11 cellular contexts compared by ENCODE assay signal in the genomic region with DNA sequence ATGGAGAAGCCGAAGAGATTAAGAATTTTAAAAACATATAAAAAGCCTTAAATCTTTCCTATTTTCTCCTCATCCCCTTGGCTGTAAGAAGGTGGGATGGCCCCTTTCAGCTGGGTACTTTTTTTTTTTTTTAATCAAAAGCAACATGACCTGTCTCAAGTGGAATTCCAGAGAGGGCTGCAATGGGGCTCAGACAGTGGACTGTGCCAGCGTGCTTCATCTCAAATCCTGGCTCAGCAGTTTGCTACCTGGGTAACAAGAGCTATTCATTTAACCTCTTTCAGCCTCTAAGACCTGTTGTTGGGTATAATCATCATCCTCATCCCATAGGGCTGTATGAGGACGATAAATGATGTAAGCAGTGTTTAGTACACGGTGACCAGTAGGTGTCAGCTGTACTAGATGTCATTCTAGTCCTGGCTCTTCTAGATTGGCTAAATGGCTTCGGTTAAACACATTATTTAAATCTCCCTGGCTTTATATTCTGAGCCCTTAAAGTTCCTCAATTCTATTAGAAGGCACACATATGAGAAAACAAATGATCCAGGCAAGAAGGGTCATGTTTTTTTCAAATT. TPM values are rescaled to one million over a fixed set of nuclear protein-coding genes. Genes with fewer than 3 reads are reported as not detected.
A peak's percentile ranks its signal among the peaks of the same experiment; 100 is the strongest.
DNase-seq lines count a peak whose midpoint lies in the region; ATAC-seq, FAIRE-seq and TF ChIP-seq lines count a peak whose summit lies in the region.
"Had no signal": no experiment of that assay in that cellular context is flagged by ENCODE, and none has a peak within 500 bp of the region (broad histone marks: within the 10 kb centered on the region; RNA-seq: fewer than 3 reads in every experiment).

No MANE protein-coding gene starts in this region.

- no peak overlapping the region for H3K23ac ChIP-seq in IMR-90 (ENCODE audit: low read depth, low read length)

- POLR2A ChIA-PET in activated CD4-positive, alpha-beta T cell treated with anti-CD3 and anti-CD28 coated beads for 36 hours (lab: Charles Lee), result no interaction called here
- POLR2A ChIA-PET in IMR-90 (lab: Charles Lee; ENCODE audit: unreplicated experiment) (no interaction called here), GM12878 (lab: Charles Lee) (no interaction called here)

- H4K91ac ChIP-seq in IMR-90 (ENCODE audit: insufficient read depth, low read depth, low read length), result no peak overlapping the region

- H3K4me2 ChIP-seq in IMR-90 (ENCODE audit: low read depth, low read length) (no peak overlapping the region), GM12878 (ENCODE audit: control insufficient read depth, insufficient read depth) (no peak overlapping the region), parathyroid adenoma (ENCODE audit: low read length) (no peak overlapping the region)

- H3K36me3 ChIP-seq in IMR-90 (ENCODE audit: control insufficient read depth, insufficient read depth, low read length), result no peaks in the 10 kb centered on the region
- no peaks in the 10 kb centered on the region for H3K36me3 ChIP-seq in GM12878 (ENCODE audit: control insufficient read depth in 2 of 2, insufficient read depth in 2 of 2, low read length in 1 of 2)
- H3K36me3 ChIP-seq in parathyroid adenoma (ENCODE audit: control insufficient read depth, insufficient read depth, low read length), result no peaks in the 10 kb centered on the region

- H3K36me3 Mint-ChIP-seq in activated CD4-positive, alpha-beta T cell treated with anti-CD3 and anti-CD28 coated beads for 36 hours (ENCODE audit: low read depth), result no peaks in the 10 kb centered on the region
- no peaks in the 10 kb centered on the region for H3K36me3 Mint-ChIP-seq in natural killer cell

- no peak overlapping the region for H3K56ac ChIP-seq in IMR-90 (ENCODE audit: extremely low read depth, insufficient read depth, low read length)

- TF ChIP-seq EP300 in GM12878 (IDR thresholded peaks at IDR 0.05; ENCODE audit: borderline replicate concordance in 1 of 2, control insufficient read depth in 1 of 2, low read depth in 2 of 2, low read length in 2 of 2), result no peak

- H2BK120ac ChIP-seq in IMR-90 (ENCODE audit: low read depth, low read length), result no peak overlapping the region

- TF ChIP-seq RAD21 in IMR-90 (IDR thresholded peaks at IDR 0.05; ENCODE audit: low read length) (no peak), GM12878 (IDR thresholded peaks at IDR 0.05; ENCODE audit: insufficient read depth, low read depth, low read length) (0 out of 2 replicates have a peak, but pooled peaks have one; percentile 17)

- H3K79me1 ChIP-seq in IMR-90 (ENCODE audit: low read depth in 1 of 2, low read length in 2 of 2), result no peaks in the 10 kb centered on the region

- CTCF ChIA-PET in activated CD4-positive, alpha-beta T cell treated with anti-CD3 and anti-CD28 coated beads for 36 hours (lab: Charles Lee), result no interaction called here
- CTCF ChIA-PET in IMR-90 (lab: Yijun Ruan, JAX), result interaction anchor here (0.6 kb wide), 1 partner anchor 362 kb away, joined by 6 read pairs; no protein-coding TSS in a partner anchor
- CTCF ChIA-PET in GM12878 (lab: Yijun Ruan, JAX), result interaction anchor here (0.6 to 1.4 kb wide), 5 partner anchors 23 to 180 kb away, joined by 3 to 4 read pairs (median 3); no protein-coding TSS in a partner anchor

- no peak overlapping the region for H3K27ac Mint-ChIP-seq in activated CD4-positive, alpha-beta T cell treated with anti-CD3 and anti-CD28 coated beads for 36 hours
- no peak overlapping the region for H3K27ac Mint-ChIP-seq in natural killer cell
- H3K27ac Mint-ChIP-seq: B cell had no signal

- peak; percentile 30 for ATAC-seq in activated CD4-positive, alpha-beta T cell treated with anti-CD3 and anti-CD28 coated beads for 36 hours
- peak; percentile 40; the same call in 1 of the 2 replicates for ATAC-seq in IMR-90 (ENCODE audit: low read depth)
- ATAC-seq in GM12878, result peak; percentile 85
- no peak for ATAC-seq in natural killer cell

- H3K18ac ChIP-seq in IMR-90 (ENCODE audit: low read depth, low read length), result no peak overlapping the region

- H2AK5ac ChIP-seq in IMR-90 (ENCODE audit: low read depth, low read length), result no peak overlapping the region

- TF ChIP-seq CTCF in IMR-90 (conservative IDR thresholded peaks at IDR 0.05; ENCODE audit: low read depth, low read length) (no peak), GM12878 (IDR thresholded peaks at IDR 0.05 in 2 of 3, conservative IDR thresholded peaks at IDR 0.05 in 1 of 3; ENCODE audit: control insufficient read depth in 2 of 3, extremely low read depth in 1 of 3, insufficient read depth in 1 of 3, low read depth in 3 of 3, low read length in 3 of 3) (peak; percentile 30 to 47 (median 39); a peak in 5 of 6 replicates), parathyroid adenoma (IDR thresholded peaks at IDR 0.05) (peak; percentile 11), natural killer cell (IDR thresholded peaks at IDR 0.05) (no peak)

- intact Hi-C loops in activated CD4-positive, alpha-beta T cell treated with anti-CD3 and anti-CD28 coated beads for 36 hours (cut with DNase I, micrococcal nuclease), result no loop called here
- intact Hi-C loops in IMR-90 (cut with micrococcal nuclease), result no loop called here
- intact Hi-C loops in GM12878 (cut with micrococcal nuclease; ENCODE audit: unreplicated experiment), result no loop called here
- intact Hi-C loops in natural killer cell (cut with micrococcal nuclease), result no loop called here

- H3K27me3 Mint-ChIP-seq in activated CD4-positive, alpha-beta T cell treated with anti-CD3 and anti-CD28 coated beads for 36 hours, result peaks cover 15% of the 10 kb centered on the region
- peaks cover 14 to 51% of the 10 kb centered on the region in 2 donors for H3K27me3 Mint-ChIP-seq in natural killer cell (ENCODE audit: low read depth in 2 of 2)

- H3K79me2 ChIP-seq in GM12878 (ENCODE audit: control insufficient read depth, insufficient read depth, low read length), result no peaks in the 10 kb centered on the region
- H3K79me2 ChIP-seq in parathyroid adenoma, result no peaks in the 10 kb centered on the region

- no peak overlapping the region for H4K8ac ChIP-seq in IMR-90 (ENCODE audit: low read depth in 2 of 2, low read length in 2 of 2)

- peak; percentile 66 for FAIRE-seq in GM12878 (lab: Jason Lieb, UNC)

- H2BK15ac ChIP-seq in IMR-90 (ENCODE audit: low read depth, low read length), result no peak overlapping the region

- SMC1A ChIA-PET in GM12878 (lab: Charles Lee; ENCODE audit: uncharacterized antibody, unreplicated experiment), result no interaction called here

- H3K27ac ChIP-seq in IMR-90 (ENCODE audit: insufficient read depth, low read length), result no peak overlapping the region
- no peak overlapping the region for H3K27ac ChIP-seq in GM12878 (ENCODE audit: control insufficient read depth, insufficient read depth)
- no peak overlapping the region for H3K27ac ChIP-seq in parathyroid adenoma

- H3K14ac ChIP-seq in IMR-90 (replicated peaks; ENCODE audit: low read depth, low read length), result no peak overlapping the region

- no peak overlapping the region for H2BK20ac ChIP-seq in IMR-90 (ENCODE audit: low read depth, low read length)

- no peaks in the 10 kb centered on the region for H3K9me3 Mint-ChIP-seq in activated CD4-positive, alpha-beta T cell treated with anti-CD3 and anti-CD28 coated beads for 36 hours (ENCODE audit: low read depth)
- H3K9me3 Mint-ChIP-seq in natural killer cell, result no peaks in the 10 kb centered on the region

- no peak overlapping the region for H4K5ac ChIP-seq in IMR-90 (ENCODE audit: low read depth, low read length)

- in situ Hi-C loops in IMR-90 (cut with MboI; ENCODE audit: low sequenced_read_pairs), result no loop called here
- in situ Hi-C loops in GM12878 (cut with MboI), result no loop called here

- H2AFZ ChIP-seq in IMR-90 (replicated peaks; ENCODE audit: low read length, poor library complexity), result no peak overlapping the region
- H2AFZ ChIP-seq in GM12878 (ENCODE audit: control insufficient read depth, low read depth, low read length), result no peak overlapping the region
- H2AFZ ChIP-seq in parathyroid adenoma, result no peak overlapping the region

- H3K9me3 ChIP-seq in IMR-90 (ENCODE audit: control insufficient read depth, insufficient read depth, low read length), result no peaks in the 10 kb centered on the region
- H3K9me3 ChIP-seq in GM12878 (replicated peaks; ENCODE audit: control insufficient read depth, insufficient read depth, low read length), result no peaks in the 10 kb centered on the region
- H3K9me3 ChIP-seq in parathyroid adenoma (ENCODE audit: control insufficient read depth, low read length), result no peaks in the 10 kb centered on the region

- no peak overlapping the region for H2AK9ac ChIP-seq in IMR-90 (replicated peaks; ENCODE audit: low read depth, low read length, poor library complexity)

- peaks cover 5% of the 10 kb centered on the region; the same call in 1 of the 2 replicates for H3K9me1 ChIP-seq in IMR-90 (ENCODE audit: insufficient read depth, low read length)

- TF ChIP-seq POLR2A in IMR-90 (IDR thresholded peaks at IDR 0.05; ENCODE audit: low read depth, low read length) (no peak), GM12878 (IDR thresholded peaks at IDR 0.05; ENCODE audit: low read depth, low read length) (no peak)

- H3K4me1 ChIP-seq in IMR-90 (ENCODE audit: control insufficient read depth, insufficient read depth, low read length) (peaks cover 8% of the 10 kb centered on the region), GM12878 (ENCODE audit: control insufficient read depth, insufficient read depth, low read length) (no peaks in the 10 kb centered on the region), parathyroid adenoma (no peaks in the 10 kb centered on the region)

- H2BK5ac ChIP-seq in IMR-90 (ENCODE audit: low read depth, low read length, poor library complexity, severe bottlenecking), result no peak overlapping the region

- no peaks in the 10 kb centered on the region; the same call in 1 of the 2 replicates for H3K27me3 ChIP-seq in IMR-90 (ENCODE audit: control insufficient read depth, insufficient read depth, low read length)
- no peaks in the 10 kb centered on the region for H3K27me3 ChIP-seq in GM12878 (replicated peaks in 1 of 2; ENCODE audit: control insufficient read depth in 2 of 2, insufficient read depth in 2 of 2, low read length in 1 of 2)
- H3K27me3 ChIP-seq in parathyroid adenoma (ENCODE audit: control insufficient read depth, insufficient read depth, low read length), result no peaks in the 10 kb centered on the region

- H3K4ac ChIP-seq in IMR-90 (ENCODE audit: low read depth, low read length), result no peak overlapping the region

- WGBS in IMR-90 (ENCODE audit: extremely low coverage in 2 of 2, insufficient read length in 1 of 2), 2 experiments, result no CpG with 5 or more reads among the region's 5 CpGs
- WGBS in GM12878 (ENCODE audit: insufficient coverage, insufficient replicate concordance, low lambda C conversion rate, missing lambda C conversion rate), result 20% methylated on average over 5 of the region's 5 CpGs

- dilution Hi-C loops in IMR-90 (cut with HindIII; ENCODE audit: low sequenced_read_pairs, unreplicated experiment), result no loop called here

- no peak overlapping the region for H3K4me3 Mint-ChIP-seq in activated CD4-positive, alpha-beta T cell treated with anti-CD3 and anti-CD28 coated beads for 36 hours
- no peak overlapping the region for H3K4me3 Mint-ChIP-seq in natural killer cell
- H3K4me3 Mint-ChIP-seq: B cell had no signal

- H3K4me1 Mint-ChIP-seq in activated CD4-positive, alpha-beta T cell treated with anti-CD3 and anti-CD28 coated beads for 36 hours, result no peaks in the 10 kb centered on the region
- H3K4me1 Mint-ChIP-seq in natural killer cell, result no peaks in the 10 kb centered on the region
- H3K4me1 Mint-ChIP-seq: B cell had no signal

- RAD21 ChIA-PET in GM12878 (lab: Charles Lee; ENCODE audit: unreplicated experiment), result no interaction called here

- H4K20me1 ChIP-seq in IMR-90 (ENCODE audit: insufficient read depth, low read length) (no peaks in the 10 kb centered on the region), GM12878 (ENCODE audit: control insufficient read depth, insufficient read depth) (no peaks in the 10 kb centered on the region)

- H3K4me3 ChIP-seq in IMR-90 (ENCODE audit: insufficient read depth, low read depth, low read length) (no peak overlapping the region), GM12878 (no peak overlapping the region), parathyroid adenoma (ENCODE audit: low read depth, low read length) (no peak overlapping the region)

- H3K9ac ChIP-seq in IMR-90 (ENCODE audit: low read depth, low read length) (no peak overlapping the region), GM12878 (ENCODE audit: control insufficient read depth, insufficient read depth, low read length) (no peak overlapping the region), parathyroid adenoma (no peak overlapping the region)

- BruUV-seq in IMR-90 (replicated peaks; lab: Mats Ljungman, UMichigan) (no TSS peak), GM12878 (replicated peaks; lab: Mats Ljungman, UMichigan) (no TSS peak)

- no peak for DNase-seq in activated CD4-positive, alpha-beta T cell treated with anti-CD3 and anti-CD28 coated beads for 36 hours
- no peak for DNase-seq in activated CD4-positive, alpha-beta T cell treated with anti-CD3 and anti-CD28 coated beads for 1 hour
- no peak for DNase-seq in IMR-90
- DNase-seq in GM12878 (ENCODE audit: low read depth, low spot score), result no peak
- no peak for DNase-seq in stimulated activated CD4-positive, alpha-beta T cell treated with anti-CD3 and anti-CD28 coated beads, Interleukin-1b, Interleukin-23, amount 100 ng/mL, for 48 hours
- no peak for DNase-seq in H4 (ENCODE audit: low spot score)
- DNase-seq in natural killer cell, result no peak
- DNase-seq: activated CD4-positive, alpha-beta T cell treated with anti-CD3 and anti-CD28 coated beads, Interleukin-2, amount 50 U/mL, for 4 hours; NCI-H1436 treated with DMSO at 0.1 percent for 48 hours had no signal

RNA-seq across cellular contexts. Expression of a gene that starts 6.9 kb away (rescaled TPM):
- total RNA-seq in activated CD4-positive, alpha-beta T cell treated with anti-CD3 and anti-CD28 coated beads for 36 hours, result under 1 TPM; 0.09 to 0.11 TPM
- total RNA-seq in IMR-90 (2012; rRNA removed), result under 0.01 and 0.18 TPM in 2 replicates
- 0.09 and 0.10 TPM in 2 replicates for polyA plus RNA-seq in IMR-90 (2012; rRNA removed)
- polyA plus RNA-seq in IMR-90 (2012; cell fraction: cytosol; rRNA removed), result 0.06 and 0.16 TPM in 2 replicates
- 0.09 and 0.10 TPM in 2 replicates for polyA plus RNA-seq in IMR-90 (2012; cell fraction: nucleus; rRNA removed; ENCODE audit: low replicate concordance)
- 0.73 and 0.75 TPM in 2 replicates for total RNA-seq in GM12878 (2013; cell fraction: nucleolus; rRNA removed)
- 0.05 and 0.06 TPM in 2 replicates for total RNA-seq in GM12878 (2014; rRNA removed)
- total RNA-seq in GM12878 (2014; rRNA removed; fragmentation: Illumina TruSeq; extraction: Trizol), result 0.05 TPM in 1 of 2 replicates, not detected in the other
- 0.08 and 0.10 TPM in 2 replicates for total RNA-seq in GM12878 (2021)
- polyA plus RNA-seq in GM12878 (2011; ENCODE audit: low read depth), result 0.10 TPM
- 0.03 TPM in 2 replicates for polyA plus RNA-seq in GM12878 (2011; rRNA removed)
- polyA plus RNA-seq in GM12878 (2011; cell fraction: cytosol; rRNA removed), result 0.04 and 0.07 TPM in 2 replicates
- polyA plus RNA-seq in GM12878 (2011; cell fraction: nucleus; rRNA removed), result 0.04 TPM in 1 of 2 replicates, not detected in the other
- 0.31 and 0.62 TPM in 2 replicates for polyA plus RNA-seq in GM12878 (2012)
- polyA plus RNA-seq in GM12878 (2014; fragmentation: Illumina TruSeq; extraction: Trizol), result 0.01 TPM in 1 of 2 replicates, not detected in the other
- polyA plus RNA-seq in GM12878 (2014; fragmentation: Nextera tagmentation; extraction: Ambion mirVana), result under 1 TPM in 1 of 2 experiments, not detected in 1; 0.02 TPM
- polyA plus RNA-seq in GM12878 (2014; rRNA removed), result 0.03 TPM in 1 of 2 replicates, not detected in the other
- under 1 TPM in 1 of 2 experiments, not detected in 1; 0.05 TPM for polyA plus RNA-seq in GM12878 (2016; fragmentation: Nextera tagmentation; extraction: Ambion mirVana)
- 0.07 and 0.10 TPM in 2 replicates for polyA minus RNA-seq in GM12878 (2011; rRNA and poly(A)+ RNA removed)
- polyA minus RNA-seq in GM12878 (2011; cell fraction: cytosol; rRNA and poly(A)+ RNA removed), result not detected in 2 replicates
- 0.12 and 0.19 TPM in 2 replicates for polyA minus RNA-seq in GM12878 (2011; cell fraction: nucleus; rRNA and poly(A)+ RNA removed)
- 0.06 TPM in 1 of 2 replicates, not detected in the other for total RNA-seq in H4 (2014; rRNA removed; shearing (Covaris generic))
- total RNA-seq in natural killer cell, result under 1 TPM in 1 of 3 donors, not detected in 2; 0.07 TPM

Comparison
In these comparisons a context has a peak if more than half of its experiments do, and no peak if none do; other contexts are left out.
1. ATAC-seq: peak in activated CD4-positive, alpha-beta T cell treated with anti-CD3 and anti-CD28 coated beads for 36 hours (single experiment), IMR-90 (single experiment) and GM12878 (single experiment); none in natural killer cell (0 of 3).
2. CTCF ChIP-seq: peak in GM12878 (3 of 3) and parathyroid adenoma (single experiment); none in IMR-90 (single experiment) and natural killer cell (single experiment).